8 cellular contexts compared by ENCODE assay signal in genomic region chr15:58934114-58934447, GRCh38. TPM values are rescaled to one million over a fixed set of nuclear protein-coding genes. Genes with fewer than 3 reads are reported as not detected.
DNase-seq lines count a peak whose midpoint lies in the region; ATAC-seq, FAIRE-seq and TF ChIP-seq lines count a peak whose summit lies in the region.

No MANE protein-coding gene starts in this region.

- no peak for DNase-seq in CD4-positive, CD25-positive, alpha-beta regulatory T cell
- DNase-seq in endothelial cell of umbilical vein (ENCODE audit: low read depth, low spot score): no peak
- DNase-seq in stimulated activated naive CD4-positive, alpha-beta T cell (lab: John Stamatoyannopoulos, UW): no peak
- DNase-seq in SK-N-DZ (ENCODE audit: low spot score): no peak
- no peak for DNase-seq in DMS79 treated with DMSO at 0.1 percent for 48 hours (lab: John Stamatoyannopoulos, UW)
- no peak for DNase-seq in stimulated activated CD4-positive, alpha-beta T cell treated with anti-CD3 and anti-CD28 coated beads, Interleukin-4, amount 100 ng/mL, for 24 hours

- peak overlapping the region; percentile 97 for H3K27ac ChIP-seq in CD4-positive, CD25-positive, alpha-beta regulatory T cell (ENCODE audit: insufficient read depth, low read length, poor library complexity, severe bottlenecking)
- H3K27ac ChIP-seq in OCI-LY1 (ENCODE audit: low read depth, low read length, poor library complexity, severe bottlenecking): peak overlapping the region; percentile 83
- peak overlapping the region; percentile 93 for H3K27ac ChIP-seq in endothelial cell of umbilical vein (ENCODE audit: insufficient read depth, low read depth, low read length)
- peak overlapping the region; percentile 92 for H3K27ac ChIP-seq in neural cell (ENCODE audit: low read length)

- H3K4me3 ChIP-seq in CD4-positive, CD25-positive, alpha-beta regulatory T cell (ENCODE audit: low read depth, low read length): peak overlapping the region; percentile 97
- H3K4me3 ChIP-seq in OCI-LY1 (ENCODE audit: low read depth, low read length, poor library complexity, severe bottlenecking): peak overlapping the region; percentile 94
- H3K4me3 ChIP-seq in endothelial cell of umbilical vein (replicated peaks in 1 of 3; ENCODE audit: insufficient read depth in 1 of 3, low read depth in 1 of 3, low read length in 3 of 3): peak overlapping the region; percentile 30 to 79 (median 54)
- peak overlapping the region; percentile 94 for H3K4me3 ChIP-seq in neural cell (ENCODE audit: low read length)

- TF ChIP-seq RAD21 in neural cell (conservative IDR thresholded peaks at IDR 0.05): no peak

- TF ChIP-seq EP300 in neural cell (conservative IDR thresholded peaks at IDR 0.05; ENCODE audit: poor library complexity, severe bottlenecking): no peak

- H3K9me2 ChIP-seq in OCI-LY1 (ENCODE audit: low read depth, low read length) (no peaks in the 10 kb centered on the region), neural cell (ENCODE audit: insufficient read depth, low read length) (no peaks in the 10 kb centered on the region)

- H3K36me3 ChIP-seq in CD4-positive, CD25-positive, alpha-beta regulatory T cell (ENCODE audit: control insufficient read depth, insufficient read depth, low read length): peaks cover 8% of the 10 kb centered on the region
- H3K36me3 ChIP-seq in OCI-LY1 (ENCODE audit: insufficient read depth, low read length) (peaks cover 12% of the 10 kb centered on the region; the same call in 1 of the 2 replicates), endothelial cell of umbilical vein (ENCODE audit: control insufficient read depth in 2 of 2, extremely low read depth in 1 of 2, insufficient read depth in 2 of 2, low read length in 2 of 2) (no peaks in the 10 kb centered on the region), neural cell (ENCODE audit: insufficient read depth, low read length) (no peaks in the 10 kb centered on the region)

- H3K36me3 Mint-ChIP-seq in CD4-positive, CD25-positive, alpha-beta regulatory T cell: no peaks in the 10 kb centered on the region

- H3K79me2 ChIP-seq in OCI-LY1 (ENCODE audit: insufficient read depth, low read length) (peaks cover 39% of the 10 kb centered on the region), endothelial cell of umbilical vein (ENCODE audit: control insufficient read depth, insufficient read depth, low read length) (peaks cover 37% of the 10 kb centered on the region), neural cell (replicated peaks; ENCODE audit: insufficient read depth, low read length) (peaks cover 36% of the 10 kb centered on the region)

- TF ChIP-seq CTCF in OCI-LY1 (IDR thresholded peaks at IDR 0.05; ENCODE audit: low read length) (no peak), endothelial cell of umbilical vein (IDR thresholded peaks at IDR 0.05; ENCODE audit: extremely low read depth in 1 of 2, insufficient read depth in 1 of 2, low read depth in 1 of 2, low read length in 2 of 2) (no peak), neural cell (IDR thresholded peaks at IDR 0.05; ENCODE audit: poor library complexity, severe bottlenecking) (no peak)

- BruUV-seq in endothelial cell of umbilical vein (replicated peaks; lab: Mats Ljungman, UMichigan): TSS peak; percentile 78

- peak overlapping the region; percentile 86 for H3K9ac ChIP-seq in OCI-LY1 (ENCODE audit: low read length)
- peak overlapping the region; percentile 99 for H3K9ac ChIP-seq in endothelial cell of umbilical vein (replicated peaks; ENCODE audit: extremely low read depth, insufficient read depth, low read length)
- peak overlapping the region; percentile 96 for H3K9ac ChIP-seq in neural cell (ENCODE audit: low read length)

- H3K9me1 ChIP-seq in endothelial cell of umbilical vein (replicated peaks; ENCODE audit: control insufficient read depth, extremely low read depth, insufficient read depth, low read length): no peaks in the 10 kb centered on the region

- H3K4me2 ChIP-seq in OCI-LY1 (ENCODE audit: low read length): peak overlapping the region; percentile 87
- peak overlapping the region; percentile 86 for H3K4me2 ChIP-seq in endothelial cell of umbilical vein (ENCODE audit: insufficient read depth, low read length)
- H3K4me2 ChIP-seq in neural cell (ENCODE audit: low read length): peak overlapping the region; percentile 93

- peaks cover 12 to 36% (median 18%) of the 10 kb centered on the region in 4 donors for H3K4me1 Mint-ChIP-seq in CD4-positive, CD25-positive, alpha-beta regulatory T cell

- H2AFZ ChIP-seq in OCI-LY1 (ENCODE audit: low read length): peak overlapping the region; percentile 46; the same call in 1 of the 2 replicates
- peak overlapping the region; percentile 90 for H2AFZ ChIP-seq in endothelial cell of umbilical vein (ENCODE audit: low read depth, low read length)
- peak overlapping the region; percentile 95 for H2AFZ ChIP-seq in neural cell (ENCODE audit: low read depth, low read length)

- H3F3A ChIP-seq in OCI-LY1 (ENCODE audit: insufficient read depth, low read length) (no peaks in the 10 kb centered on the region), neural cell (ENCODE audit: insufficient read depth, low read length, poor library complexity, severe bottlenecking) (peaks cover 7% of the 10 kb centered on the region)

- POLR2A ChIA-PET in endothelial cell of umbilical vein (lab: Charles Lee): interaction anchor here (0.6 kb wide), 1 partner anchor 683 kb away, joined by 10 read pairs; no protein-coding TSS in a partner anchor

- CTCF ChIA-PET in endothelial cell of umbilical vein (lab: Charles Lee): no interaction called here

- H3K9me3 Mint-ChIP-seq in CD4-positive, CD25-positive, alpha-beta regulatory T cell: no peaks in the 10 kb centered on the region

- intact Hi-C loops in endothelial cell of umbilical vein (cut with micrococcal nuclease): no loop called here

- H3K4me3 Mint-ChIP-seq in CD4-positive, CD25-positive, alpha-beta regulatory T cell: peak overlapping the region; percentile 82 to 95 (median 94)

- H4K20me1 ChIP-seq in OCI-LY1 (ENCODE audit: insufficient read depth, low read length) (no peaks in the 10 kb centered on the region), endothelial cell of umbilical vein (replicated peaks; ENCODE audit: control insufficient read depth, extremely low read depth, insufficient read depth, low read length) (peaks cover 3% of the 10 kb centered on the region), neural cell (ENCODE audit: insufficient read depth) (no peaks in the 10 kb centered on the region)

- no peak for FAIRE-seq in endothelial cell of umbilical vein (lab: Jason Lieb, UNC)

- H3K27me3 ChIP-seq in CD4-positive, CD25-positive, alpha-beta regulatory T cell (ENCODE audit: control insufficient read depth, insufficient read depth, low read length): no peaks in the 10 kb centered on the region
- H3K27me3 ChIP-seq in OCI-LY1 (ENCODE audit: insufficient read depth, low read length) (no peaks in the 10 kb centered on the region), endothelial cell of umbilical vein (ENCODE audit: control insufficient read depth in 2 of 2, insufficient read depth in 2 of 2, low read length in 2 of 2) (no peaks in the 10 kb centered on the region), neural cell (ENCODE audit: insufficient read depth, low read depth, low read length) (no peaks in the 10 kb centered on the region)

- dilution Hi-C loops in endothelial cell of umbilical vein (cut with MboI; ENCODE audit: extremely low pct_ligation_motif_present, low sequenced_read_pairs): no loop called here

- no peak for TF ChIP-seq POLR2A in endothelial cell of umbilical vein (IDR thresholded peaks at IDR 0.05; ENCODE audit: low read depth, low read length)

- no peaks in the 10 kb centered on the region for H3K27me3 Mint-ChIP-seq in CD4-positive, CD25-positive, alpha-beta regulatory T cell

- H3K9me3 ChIP-seq in CD4-positive, CD25-positive, alpha-beta regulatory T cell (ENCODE audit: control insufficient read depth in 2 of 2, low read length in 2 of 2): no peaks in the 10 kb centered on the region
- H3K9me3 ChIP-seq in OCI-LY1 (ENCODE audit: low read length) (no peaks in the 10 kb centered on the region), endothelial cell of umbilical vein (replicated peaks; ENCODE audit: control insufficient read depth, insufficient read depth, low read length) (no peaks in the 10 kb centered on the region), neural cell (ENCODE audit: low read length) (no peaks in the 10 kb centered on the region)

- peak overlapping the region; percentile 98 to 100 (median 99) for H3K27ac Mint-ChIP-seq in CD4-positive, CD25-positive, alpha-beta regulatory T cell

- no peak for ATAC-seq in CD4-positive, CD25-positive, alpha-beta regulatory T cell (ENCODE audit: low read depth in 2 of 2)

- peaks cover 32% of the 10 kb centered on the region for H3K4me1 ChIP-seq in CD4-positive, CD25-positive, alpha-beta regulatory T cell (ENCODE audit: control insufficient read depth, insufficient read depth, low read length, poor library complexity, severe bottlenecking)
- H3K4me1 ChIP-seq in OCI-LY1 (ENCODE audit: insufficient read depth, low read length, severe bottlenecking): peaks cover 24% of the 10 kb centered on the region
- peaks cover 19% of the 10 kb centered on the region for H3K4me1 ChIP-seq in endothelial cell of umbilical vein (ENCODE audit: control insufficient read depth, extremely low read depth, insufficient read depth, low read length)

RNA-seq across cellular contexts. Expression of gene SLTM, which starts 0.6 kb away (rescaled TPM):
- total RNA-seq in CD4-positive, CD25-positive, alpha-beta regulatory T cell: 232 TPM
- polyA plus RNA-seq in CD4-positive, CD25-positive, alpha-beta regulatory T cell: 10 to 100 TPM; 43.6 to 57.5 (median 53.8) TPM
- 80.9 and 93.0 TPM in 2 replicates for total RNA-seq in endothelial cell of umbilical vein
- polyA plus RNA-seq in endothelial cell of umbilical vein (15.5 and 28.1 TPM in 2 replicates), neural cell (100 and 124 TPM in 2 replicates)
- polyA plus RNA-seq in endothelial cell of umbilical vein (2011; cell fraction: cytosol; rRNA removed): 32.6 and 37.7 TPM in 2 replicates
- polyA plus RNA-seq in endothelial cell of umbilical vein (2011; cell fraction: nucleus; rRNA removed): 213 and 254 TPM in 2 replicates
- polyA plus RNA-seq in endothelial cell of umbilical vein (2012): 50.3 and 65.9 TPM in 2 replicates
- polyA minus RNA-seq in endothelial cell of umbilical vein (29.2 and 48.5 TPM in 2 replicates), neural cell (121 and 154 TPM in 2 replicates)
- 28.5 TPM for polyA minus RNA-seq in endothelial cell of umbilical vein (2011; cell fraction: cytosol; rRNA and poly(A)+ RNA removed)
- 125 and 127 TPM in 2 replicates for polyA minus RNA-seq in endothelial cell of umbilical vein (2011; cell fraction: nucleus; rRNA and poly(A)+ RNA removed)
- 66.9 and 70.7 TPM in 2 replicates for polyA plus RNA-seq in SK-N-DZ (2014; cell fraction: cytosol; rRNA removed)
- 118 and 133 TPM in 2 replicates for polyA plus RNA-seq in SK-N-DZ (2014; cell fraction: nucleus; rRNA removed)

RNA-seq across cellular contexts. Expression of gene RNF111, which starts 53.4 kb away (rescaled TPM):
- 58.2 TPM for total RNA-seq in CD4-positive, CD25-positive, alpha-beta regulatory T cell
- polyA plus RNA-seq in CD4-positive, CD25-positive, alpha-beta regulatory T cell: 10 to 100 TPM; 17.2 to 23.2 (median 18.8) TPM
- total RNA-seq in endothelial cell of umbilical vein: 42.4 and 42.6 TPM in 2 replicates
- 22.3 and 27.6 TPM in 2 replicates for polyA plus RNA-seq in endothelial cell of umbilical vein
- polyA plus RNA-seq in endothelial cell of umbilical vein (2011; cell fraction: cytosol; rRNA removed): 11.6 and 12.2 TPM in 2 replicates
- 36.1 and 37.2 TPM in 2 replicates for polyA plus RNA-seq in endothelial cell of umbilical vein (2011; cell fraction: nucleus; rRNA removed)
- polyA plus RNA-seq in endothelial cell of umbilical vein (2012): 21.6 and 22.0 TPM in 2 replicates
- polyA minus RNA-seq in endothelial cell of umbilical vein: 178 and 253 TPM in 2 replicates
- polyA minus RNA-seq in endothelial cell of umbilical vein (2011; cell fraction: cytosol; rRNA and poly(A)+ RNA removed): 34.3 TPM
- 86.1 and 106 TPM in 2 replicates for polyA minus RNA-seq in endothelial cell of umbilical vein (2011; cell fraction: nucleus; rRNA and poly(A)+ RNA removed)
- polyA plus RNA-seq in neural cell: 20.8 and 25.8 TPM in 2 replicates
- polyA minus RNA-seq in neural cell: 52.1 and 67.0 TPM in 2 replicates
- 9.1 and 13.3 TPM in 2 replicates for polyA plus RNA-seq in SK-N-DZ (2014; cell fraction: cytosol; rRNA removed)
- 15.3 and 22.7 TPM in 2 replicates for polyA plus RNA-seq in SK-N-DZ (2014; cell fraction: nucleus; rRNA removed)
